Comparison of ENCODE assay signal across 16 cellular contexts in the genomic region with DNA sequence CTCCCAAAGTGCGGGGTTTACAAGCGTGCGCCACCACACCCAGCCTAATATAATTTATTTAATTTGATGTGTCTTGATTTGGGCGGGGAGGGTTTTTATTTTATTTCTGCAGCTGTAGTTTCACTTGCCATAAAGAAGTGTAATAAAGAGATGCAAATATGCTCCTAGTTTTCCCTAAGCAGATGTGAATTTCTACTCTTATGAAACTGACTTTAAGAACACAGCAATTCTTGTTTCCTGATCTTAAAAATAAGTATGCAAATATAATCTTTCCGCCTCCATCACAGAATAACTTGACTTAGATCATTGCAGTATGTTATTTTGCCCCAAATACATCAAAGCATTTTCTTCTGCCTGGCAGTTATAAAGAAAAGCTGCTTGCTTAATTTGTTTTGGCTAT.
"Had no signal": no experiment of that assay in that cellular context is flagged by ENCODE, and none has a peak within 500 bp of the region (broad histone marks: within the 10 kb centered on the region; RNA-seq: fewer than 3 reads in every experiment).

No MANE protein-coding gene starts in this region.

- H3K27ac ChIP-seq: coronary artery, foreskin keratinocyte, testis had no signal

- H3K9me3 ChIP-seq: testis had no signal

- ATAC-seq: activated T-cell treated with anti-CD3 and anti-CD28 coated beads, Interleukin-2, amount 50 U/mL, for 4 hours; foreskin keratinocyte; left colon; naive thymus-derived CD8-positive, alpha-beta T cell; sciatic nerve had no signal

- DNase-seq: activated CD4-positive, alpha-beta T cell treated with anti-CD3 and anti-CD28 coated beads, Interleukin-2, amount 50 U/mL, for 1 hour; activated CD4-positive, CD25-positive, alpha-beta regulatory T cell; activated gamma-delta T cell; activated T-cell treated with anti-CD3 and anti-CD28 coated beads, Interleukin-2, amount 50 U/mL, for 4 hours; effector CD4-positive, alpha-beta T cell; foreskin keratinocyte; head of caudate nucleus; naive thymus-derived CD8-positive, alpha-beta T cell; occipital lobe; stimulated activated CD4-positive, alpha-beta T cell treated with anti-CD3 and anti-CD28 coated beads, Interleukin-2, amount 100 ng/mL, for 24 hours; testis had no signal

- H3K4me3 ChIP-seq: coronary artery, lung, testis had no signal

- H3K4me3 Mint-ChIP-seq: activated T-cell treated with anti-CD3 and anti-CD28 coated beads, Interleukin-2, amount 50 U/mL, for 4 hours; stimulated activated naive CD8-positive, alpha-beta T cell treated with anti-CD3 and anti-CD28 coated beads, Interleukin-15, Interleukin-2, amounts not matched to agents 100 ng/mL and 50 ng/mL, for 24 hours had no signal

- H3K9me3 Mint-ChIP-seq: activated T-cell treated with anti-CD3 and anti-CD28 coated beads, Interleukin-2, amount 50 U/mL, for 4 hours; naive thymus-derived CD8-positive, alpha-beta T cell; stimulated activated naive CD8-positive, alpha-beta T cell treated with anti-CD3 and anti-CD28 coated beads, Interleukin-15, Interleukin-2, amounts not matched to agents 100 ng/mL and 50 ng/mL, for 24 hours had no signal

- H3K4me1 ChIP-seq: foreskin keratinocyte had no signal

- H3K27me3 Mint-ChIP-seq: stimulated activated naive CD8-positive, alpha-beta T cell treated with anti-CD3 and anti-CD28 coated beads, Interleukin-15, Interleukin-2, amounts not matched to agents 100 ng/mL and 50 ng/mL, for 24 hours had no signal

- H3K27me3 ChIP-seq: foreskin keratinocyte, testis had no signal
